16 cellular contexts compared by ENCODE assay signal in the genomic region with DNA sequence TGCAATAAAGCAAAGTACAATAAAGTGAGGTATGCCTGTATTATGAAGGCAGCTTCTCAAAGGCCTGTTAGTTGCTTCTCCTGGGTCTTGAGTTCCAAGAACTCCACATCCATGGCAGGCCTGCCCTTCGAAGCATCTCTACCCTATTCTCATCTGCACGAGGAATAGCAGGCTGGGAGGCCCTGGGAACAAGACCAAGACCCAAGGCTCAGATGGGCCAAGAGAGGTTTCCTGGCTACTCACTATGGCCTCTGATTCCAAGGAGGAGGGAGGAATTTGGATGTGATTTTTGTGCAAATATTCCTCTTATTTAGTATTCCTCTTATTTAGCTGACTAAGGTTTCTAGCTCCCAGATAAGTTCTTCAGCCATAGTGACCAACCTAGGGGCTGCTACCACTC.
DNase-seq lines count a peak whose midpoint lies in the region; ATAC-seq and TF ChIP-seq lines count a peak whose summit lies in the region.
"Had no signal": no experiment of that assay in that cellular context is flagged by ENCODE, and none has a peak within 500 bp of the region (broad histone marks: within the 10 kb centered on the region; RNA-seq: fewer than 3 reads in every experiment).

No MANE protein-coding gene starts in this region.

- no peaks in the 10 kb centered on the region for H3K4me1 Mint-ChIP-seq in WTC11
- H3K4me1 Mint-ChIP-seq: B cell had no signal

- intact Hi-C loops in prostate gland (cut with DNase I): no loop called here

- no peak overlapping the region for H3K4me3 ChIP-seq in prostate gland
- H3K4me3 ChIP-seq: BLaER1 treated with 17β-estradiol and CSF1 and Interleukin-3, amounts not matched to agents 10 nM and 100 nM had no signal

- DNase-seq in globus pallidus (ENCODE audit: low spot score) (peak; percentile 15), midbrain (lab: John Stamatoyannopoulos, UW) (peak; percentile 21), WTC11 (ENCODE audit: low spot score) (no peak), prostate gland (ENCODE audit: low spot score) (no peak)
- DNase-seq: 8988T; AML-193; Caco-2; Calu3; CD4-positive, alpha-beta T cell; CD8-positive, alpha-beta T cell; DMS79 treated with DMSO at 0.1 percent for 48 hours; GF-D8 had no signal

- POLR2A ChIA-PET in WTC11 (lab: Charles Lee): no interaction called here

- no peaks in the 10 kb centered on the region for H3K36me3 ChIP-seq in prostate gland
- H3K36me3 ChIP-seq: BLaER1 treated with 17β-estradiol and CSF1 and Interleukin-3, amounts not matched to agents 10 nM and 100 nM had no signal

- no peak overlapping the region for H3K27ac ChIP-seq in prostate gland
- H3K27ac ChIP-seq: BLaER1 treated with 17β-estradiol and CSF1 and Interleukin-3, amounts not matched to agents 10 nM and 100 nM; C4-2B had no signal

- TF ChIP-seq POLR2A in prostate gland (IDR thresholded peaks at IDR 0.05): no peak

- 82% methylated on average over 2 of the region's 2 CpGs for WGBS in prostate gland

- no peak overlapping the region for H3K4me3 Mint-ChIP-seq in WTC11
- H3K4me3 Mint-ChIP-seq: B cell; CD4-positive, alpha-beta T cell; CD8-positive, alpha-beta T cell had no signal

- TF ChIP-seq CTCF in WTC11 (IDR thresholded peaks at IDR 0.05) (no peak), prostate gland (IDR thresholded peaks at IDR 0.05) (no peak)

- no peaks in the 10 kb centered on the region for H3K4me1 ChIP-seq in prostate gland (replicated peaks)
- H3K4me1 ChIP-seq: BLaER1 treated with 17β-estradiol and CSF1 and Interleukin-3, amounts not matched to agents 10 nM and 100 nM; Caco-2 had no signal

- H3K9me3 Mint-ChIP-seq in WTC11: peaks cover 22% of the 10 kb centered on the region

- H3K36me3 Mint-ChIP-seq in WTC11: peaks cover 9% of the 10 kb centered on the region
- H3K36me3 Mint-ChIP-seq: CD8-positive, alpha-beta T cell had no signal

- no peak overlapping the region for H3K27ac Mint-ChIP-seq in WTC11
- H3K27ac Mint-ChIP-seq: B cell; CD4-positive, alpha-beta T cell; CD8-positive, alpha-beta T cell had no signal

- no peaks in the 10 kb centered on the region for H3K27me3 ChIP-seq in prostate gland (replicated peaks; ENCODE audit: insufficient read depth)
- H3K27me3 ChIP-seq: BLaER1 treated with 17β-estradiol and CSF1 and Interleukin-3, amounts not matched to agents 10 nM and 100 nM had no signal

- H3K27me3 Mint-ChIP-seq in WTC11 (ENCODE audit: low read depth): no peaks in the 10 kb centered on the region

- CTCF ChIA-PET in WTC11 (lab: Charles Lee): no interaction called here

- no peaks in the 10 kb centered on the region for H3K9me3 ChIP-seq in prostate gland
- H3K9me3 ChIP-seq: Caco-2 had no signal

- no peak for ATAC-seq in HG03196 (IDR thresholded peaks at IDR 0.05; ENCODE audit: unreplicated experiment)
- ATAC-seq in WTC11: no peak
- ATAC-seq: CD8-positive, alpha-beta T cell had no signal

TF ChIP-seq in WTC11, 78 proteins besides CTCF, POLR2A, EP300 and RAD21:
- TF ChIP-seq, protein P1, sequence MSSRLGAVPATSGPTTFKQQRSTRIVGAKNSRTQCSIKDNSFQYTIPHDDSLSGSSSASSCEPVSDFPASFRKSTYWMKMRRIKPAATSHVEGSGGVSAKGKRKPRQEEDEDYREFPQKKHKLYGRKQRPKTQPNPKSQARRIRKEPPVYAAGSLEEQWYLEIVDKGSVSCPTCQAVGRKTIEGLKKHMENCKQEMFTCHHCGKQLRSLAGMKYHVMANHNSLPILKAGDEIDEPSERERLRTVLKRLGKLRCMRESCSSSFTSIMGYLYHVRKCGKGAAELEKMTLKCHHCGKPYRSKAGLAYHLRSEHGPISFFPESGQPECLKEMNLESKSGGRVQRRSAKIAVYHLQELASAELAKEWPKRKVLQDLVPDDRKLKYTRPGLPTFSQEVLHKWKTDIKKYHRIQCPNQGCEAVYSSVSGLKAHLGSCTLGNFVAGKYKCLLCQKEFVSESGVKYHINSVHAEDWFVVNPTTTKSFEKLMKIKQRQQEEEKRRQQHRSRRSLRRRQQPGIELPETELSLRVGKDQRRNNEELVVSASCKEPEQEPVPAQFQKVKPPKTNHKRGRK (CRISPR knock-in tag; IDR thresholded peaks at IDR 0.05; ENCODE audit: borderline replicate concordance): no peak
- TF ChIP-seq IRF2 (CRISPR knock-in tag; IDR thresholded peaks at IDR 0.05; ENCODE audit: borderline replicate concordance, low read depth) (no peak), NR3C1 (CRISPR knock-in tag; conservative IDR thresholded peaks at IDR 0.05; ENCODE audit: low read depth) (no peak), ESRRA (CRISPR knock-in tag; IDR thresholded peaks at IDR 0.05; ENCODE audit: borderline replicate concordance) (no peak), ZNF263 (CRISPR knock-in tag; IDR thresholded peaks at IDR 0.05; ENCODE audit: low read depth) (no peak), KAT7 (CRISPR knock-in tag; IDR thresholded peaks at IDR 0.05; ENCODE audit: borderline replicate concordance) (no peak), ZNF232 (CRISPR knock-in tag; IDR thresholded peaks at IDR 0.05) (no peak), ZNF317 (CRISPR knock-in tag; IDR thresholded peaks at IDR 0.05; ENCODE audit: borderline replicate concordance, low read depth) (no peak), CREB1 (CRISPR knock-in tag; IDR thresholded peaks at IDR 0.05) (no peak), ZNF396 (CRISPR knock-in tag; IDR thresholded peaks at IDR 0.05; ENCODE audit: borderline replicate concordance) (no peak)
- TF ChIP-seq, protein P2, sequence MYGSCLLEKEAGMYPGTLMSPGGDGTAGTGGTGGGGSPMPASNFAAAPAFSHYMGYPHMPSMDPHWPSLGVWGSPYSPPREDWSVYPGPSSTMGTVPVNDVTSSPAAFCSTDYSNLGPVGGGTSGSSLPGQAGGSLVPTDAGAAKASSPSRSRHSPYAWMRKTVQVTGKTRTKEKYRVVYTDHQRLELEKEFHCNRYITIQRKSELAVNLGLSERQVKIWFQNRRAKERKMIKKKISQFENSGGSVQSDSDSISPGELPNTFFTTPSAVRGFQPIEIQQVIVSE (CRISPR knock-in tag; IDR thresholded peaks at IDR 0.05; ENCODE audit: borderline replicate concordance): no peak
- TF ChIP-seq, protein P3, sequence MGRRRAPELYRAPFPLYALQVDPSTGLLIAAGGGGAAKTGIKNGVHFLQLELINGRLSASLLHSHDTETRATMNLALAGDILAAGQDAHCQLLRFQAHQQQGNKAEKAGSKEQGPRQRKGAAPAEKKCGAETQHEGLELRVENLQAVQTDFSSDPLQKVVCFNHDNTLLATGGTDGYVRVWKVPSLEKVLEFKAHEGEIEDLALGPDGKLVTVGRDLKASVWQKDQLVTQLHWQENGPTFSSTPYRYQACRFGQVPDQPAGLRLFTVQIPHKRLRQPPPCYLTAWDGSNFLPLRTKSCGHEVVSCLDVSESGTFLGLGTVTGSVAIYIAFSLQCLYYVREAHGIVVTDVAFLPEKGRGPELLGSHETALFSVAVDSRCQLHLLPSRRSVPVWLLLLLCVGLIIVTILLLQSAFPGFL (CRISPR knock-in tag; IDR thresholded peaks at IDR 0.05; ENCODE audit: borderline replicate concordance): no peak

Comparison
In these comparisons a context has a peak if more than half of its experiments do, and no peak if none do; other contexts are left out.
1. DNase-seq: peak in globus pallidus (single experiment) and midbrain (single experiment); none in WTC11 (single experiment) and prostate gland (single experiment).